Comparison of ENCODE assay signal across 1 cellular context in the genomic region with DNA sequence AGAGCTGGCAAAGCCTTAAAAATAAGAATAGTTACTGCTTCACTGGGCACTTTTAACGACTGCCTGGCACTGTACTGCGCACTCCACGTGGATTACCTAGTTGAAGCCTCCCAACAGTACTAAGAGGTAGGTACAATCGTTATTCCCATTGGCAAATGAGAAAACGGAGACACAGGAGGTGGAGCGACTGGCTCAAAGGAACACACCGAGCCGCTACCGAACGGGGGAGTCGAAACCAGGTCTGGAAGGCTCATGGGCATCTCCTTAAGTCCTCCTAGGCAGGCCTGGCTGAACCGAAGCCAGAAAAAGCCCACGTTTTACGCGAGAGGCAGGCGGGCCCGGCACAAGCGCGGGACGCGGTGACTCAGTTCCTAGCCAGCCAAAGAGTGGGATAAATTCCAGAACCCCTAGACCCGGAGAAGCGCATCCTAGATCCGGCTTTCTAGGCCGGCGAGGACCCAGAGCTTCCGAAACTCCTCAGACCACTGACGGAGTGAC.
TF ChIP-seq lines count a peak whose summit lies in the region.

No MANE protein-coding gene starts in this region.

TF ChIP-seq in SK-N-SH, 30 proteins besides CTCF, POLR2A, EP300 and RAD21 (continued from another document):
- TF ChIP-seq, protein P1, sequence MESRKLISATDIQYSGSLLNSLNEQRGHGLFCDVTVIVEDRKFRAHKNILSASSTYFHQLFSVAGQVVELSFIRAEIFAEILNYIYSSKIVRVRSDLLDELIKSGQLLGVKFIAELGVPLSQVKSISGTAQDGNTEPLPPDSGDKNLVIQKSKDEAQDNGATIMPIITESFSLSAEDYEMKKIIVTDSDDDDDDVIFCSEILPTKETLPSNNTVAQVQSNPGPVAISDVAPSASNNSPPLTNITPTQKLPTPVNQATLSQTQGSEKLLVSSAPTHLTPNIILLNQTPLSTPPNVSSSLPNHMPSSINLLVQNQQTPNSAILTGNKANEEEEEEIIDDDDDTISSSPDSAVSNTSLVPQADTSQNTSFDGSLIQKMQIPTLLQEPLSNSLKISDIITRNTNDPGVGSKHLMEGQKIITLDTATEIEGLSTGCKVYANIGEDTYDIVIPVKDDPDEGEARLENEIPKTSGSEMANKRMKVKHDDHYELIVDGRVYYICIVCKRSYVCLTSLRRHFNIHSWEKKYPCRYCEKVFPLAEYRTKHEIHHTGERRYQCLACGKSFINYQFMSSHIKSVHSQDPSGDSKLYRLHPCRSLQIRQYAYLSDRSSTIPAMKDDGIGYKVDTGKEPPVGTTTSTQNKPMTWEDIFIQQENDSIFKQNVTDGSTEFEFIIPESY (IDR thresholded peaks at IDR 0.05; ENCODE audit: borderline replicate concordance, low read depth): 0 out of 2 replicates have a peak, but pooled peaks have one; percentile 8
- TF ChIP-seq, protein P2, sequence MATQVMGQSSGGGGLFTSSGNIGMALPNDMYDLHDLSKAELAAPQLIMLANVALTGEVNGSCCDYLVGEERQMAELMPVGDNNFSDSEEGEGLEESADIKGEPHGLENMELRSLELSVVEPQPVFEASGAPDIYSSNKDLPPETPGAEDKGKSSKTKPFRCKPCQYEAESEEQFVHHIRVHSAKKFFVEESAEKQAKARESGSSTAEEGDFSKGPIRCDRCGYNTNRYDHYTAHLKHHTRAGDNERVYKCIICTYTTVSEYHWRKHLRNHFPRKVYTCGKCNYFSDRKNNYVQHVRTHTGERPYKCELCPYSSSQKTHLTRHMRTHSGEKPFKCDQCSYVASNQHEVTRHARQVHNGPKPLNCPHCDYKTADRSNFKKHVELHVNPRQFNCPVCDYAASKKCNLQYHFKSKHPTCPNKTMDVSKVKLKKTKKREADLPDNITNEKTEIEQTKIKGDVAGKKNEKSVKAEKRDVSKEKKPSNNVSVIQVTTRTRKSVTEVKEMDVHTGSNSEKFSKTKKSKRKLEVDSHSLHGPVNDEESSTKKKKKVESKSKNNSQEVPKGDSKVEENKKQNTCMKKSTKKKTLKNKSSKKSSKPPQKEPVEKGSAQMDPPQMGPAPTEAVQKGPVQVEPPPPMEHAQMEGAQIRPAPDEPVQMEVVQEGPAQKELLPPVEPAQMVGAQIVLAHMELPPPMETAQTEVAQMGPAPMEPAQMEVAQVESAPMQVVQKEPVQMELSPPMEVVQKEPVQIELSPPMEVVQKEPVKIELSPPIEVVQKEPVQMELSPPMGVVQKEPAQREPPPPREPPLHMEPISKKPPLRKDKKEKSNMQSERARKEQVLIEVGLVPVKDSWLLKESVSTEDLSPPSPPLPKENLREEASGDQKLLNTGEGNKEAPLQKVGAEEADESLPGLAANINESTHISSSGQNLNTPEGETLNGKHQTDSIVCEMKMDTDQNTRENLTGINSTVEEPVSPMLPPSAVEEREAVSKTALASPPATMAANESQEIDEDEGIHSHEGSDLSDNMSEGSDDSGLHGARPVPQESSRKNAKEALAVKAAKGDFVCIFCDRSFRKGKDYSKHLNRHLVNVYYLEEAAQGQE (IDR thresholded peaks at IDR 0.05; ENCODE audit: low read depth, low read length): no peak
- TF ChIP-seq FOXJ3 (CRISPR knock-in tag; IDR thresholded peaks at IDR 0.05): no peak
- peak; percentile 89 for TF ChIP-seq MAX (IDR thresholded peaks at IDR 0.05; ENCODE audit: low read depth)
- TF ChIP-seq, protein P3, sequence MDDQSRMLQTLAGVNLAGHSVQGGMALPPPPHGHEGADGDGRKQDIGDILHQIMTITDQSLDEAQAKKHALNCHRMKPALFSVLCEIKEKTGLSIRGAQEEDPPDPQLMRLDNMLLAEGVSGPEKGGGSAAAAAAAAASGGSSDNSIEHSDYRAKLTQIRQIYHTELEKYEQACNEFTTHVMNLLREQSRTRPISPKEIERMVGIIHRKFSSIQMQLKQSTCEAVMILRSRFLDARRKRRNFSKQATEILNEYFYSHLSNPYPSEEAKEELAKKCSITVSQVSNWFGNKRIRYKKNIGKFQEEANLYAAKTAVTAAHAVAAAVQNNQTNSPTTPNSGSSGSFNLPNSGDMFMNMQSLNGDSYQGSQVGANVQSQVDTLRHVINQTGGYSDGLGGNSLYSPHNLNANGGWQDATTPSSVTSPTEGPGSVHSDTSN (IDR thresholded peaks at IDR 0.05): no peak
- no peak for TF ChIP-seq YY1 (IDR thresholded peaks at IDR 0.05; ENCODE audit: low read depth)
- no peak for TF ChIP-seq TEAD4 (IDR thresholded peaks at IDR 0.05; ENCODE audit: borderline replicate concordance, insufficient read depth)
- TF ChIP-seq NRF1 (IDR thresholded peaks at IDR 0.05; ENCODE audit: low read depth, low read length): no peak
- TF ChIP-seq TCF12 (IDR thresholded peaks at IDR 0.05): no peak
- TF ChIP-seq GABPA (IDR thresholded peaks at IDR 0.05; ENCODE audit: low read depth): no peak
- TF ChIP-seq RFX5 (IDR thresholded peaks at IDR 0.05; ENCODE audit: low read length): no peak
- no peak for TF ChIP-seq JUND (IDR thresholded peaks at IDR 0.05)
- TF ChIP-seq CHD2 (IDR thresholded peaks at IDR 0.05; ENCODE audit: low read length, partially characterized antibody): no peak
- no peak for TF ChIP-seq EZH2phosphoT487 (IDR thresholded peaks at IDR 0.05; ENCODE audit: borderline replicate concordance, low read depth)
- TF ChIP-seq RCOR1 (IDR thresholded peaks at IDR 0.05; ENCODE audit: low read length): no peak
- TF ChIP-seq NFIC (IDR thresholded peaks at IDR 0.05; ENCODE audit: borderline replicate concordance): peak; percentile 43; the same call in 1 of the 2 replicates
- no peak for TF ChIP-seq RXRA (IDR thresholded peaks at IDR 0.05; ENCODE audit: borderline replicate concordance, low read depth)
- no peak for TF ChIP-seq FOXM1 (IDR thresholded peaks at IDR 0.05; ENCODE audit: low read depth)
- TF ChIP-seq SMC3 (IDR thresholded peaks at IDR 0.05; ENCODE audit: low read depth, low read length): no peak
- TF ChIP-seq MXI1 (IDR thresholded peaks at IDR 0.05; ENCODE audit: low read depth, low read length): peak; percentile 96
TF ChIP-seq in SK-N-SH: peak in this region for 6.
